In genomic region chr9:131097948-131098278, GRCh38 we compare ENCODE assay signal across 1 cellular context.
TF ChIP-seq lines count a peak whose summit lies in the region.

No MANE protein-coding gene starts in this region.

TF ChIP-seq in K562, 482 proteins besides CTCF, POLR2A, EP300 and RAD21 (continued from another document):
- TF ChIP-seq PRDM10 (IDR thresholded peaks at IDR 0.05; ENCODE audit: partially characterized antibody) (no peak), ZNF699 (CRISPR knock-in tag; IDR thresholded peaks at IDR 0.05; ENCODE audit: insufficient replicate concordance) (no peak)
